In the genomic region with DNA sequence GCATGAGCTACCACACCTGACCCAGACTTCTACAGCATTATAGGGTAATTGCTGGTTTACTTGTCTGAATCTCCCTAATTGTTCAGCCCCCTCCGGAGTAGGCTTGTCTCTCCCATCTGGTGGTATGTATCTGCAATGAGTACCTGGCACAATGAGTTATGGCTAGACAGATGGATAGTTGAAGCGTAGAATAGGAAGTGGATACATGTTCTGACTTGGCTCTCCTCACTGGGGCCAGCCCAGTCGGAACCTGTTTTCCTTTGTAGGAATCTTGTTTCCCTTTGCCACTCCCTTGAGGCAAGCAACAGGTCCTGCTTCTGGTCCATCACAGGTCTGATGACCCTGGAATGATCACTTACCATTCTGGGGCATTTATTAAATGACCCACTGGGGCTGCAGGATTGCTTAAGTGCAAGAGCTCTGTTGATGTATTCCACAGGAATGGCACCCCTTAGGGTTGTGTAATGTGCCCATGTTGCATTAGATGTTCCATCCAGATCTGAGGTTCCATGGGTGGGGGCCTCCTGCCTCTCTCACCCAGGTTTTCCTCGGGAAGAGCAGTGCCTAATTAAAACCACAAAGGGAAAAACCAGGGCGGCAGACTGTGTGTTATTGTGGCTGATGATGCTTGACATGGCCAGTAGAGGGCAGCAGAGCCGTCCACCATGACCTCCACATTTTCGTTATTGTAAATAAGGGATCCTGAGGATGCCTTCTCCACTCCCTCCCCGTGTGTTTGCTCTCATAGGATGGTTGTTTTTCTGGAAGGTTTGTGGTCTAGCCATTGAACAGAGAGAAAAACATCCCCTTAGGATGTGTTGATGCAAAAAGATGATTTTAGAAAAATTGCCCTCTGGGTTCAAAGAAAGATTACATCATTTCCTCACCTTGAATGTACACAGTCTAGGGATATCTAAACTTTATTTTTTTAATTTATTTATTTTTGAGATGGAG, we compare ENCODE assay signal across 8 cellular contexts. TPM values are rescaled to one million over a fixed set of nuclear protein-coding genes. Genes with fewer than 3 reads are reported as not detected.
A peak's percentile ranks its signal among the peaks of the same experiment; 100 is the strongest.
DNase-seq lines count a peak whose midpoint lies in the region; ATAC-seq and TF ChIP-seq lines count a peak whose summit lies in the region.

No MANE protein-coding gene starts in this region.

- no peaks in the 10 kb centered on the region for H3K4me1 ChIP-seq in ascending aorta

- intact Hi-C loops in ascending aorta (cut with DNase I) (loop anchor here (1.0 to 10.0 kb wide), 2 partner anchors 98 to 171 kb away; a partner anchor contains a TSS), left ventricle myocardium superior (cut with micrococcal nuclease) (no loop called here), sciatic nerve (cut with DNase I) (no loop called here)

- H3K4me3 ChIP-seq in AG09309 (ENCODE audit: control insufficient read depth, low read depth, low read length) (no peak overlapping the region), ascending aorta (no peak overlapping the region)

- H3K9me3 ChIP-seq in ascending aorta, result no peaks in the 10 kb centered on the region

- TF ChIP-seq CTCF in AG09309 (IDR thresholded peaks at IDR 0.05; ENCODE audit: control insufficient read depth, insufficient read depth, low read depth, low read length, missing control alignments), result peak; percentile 86
- TF ChIP-seq CTCF in ascending aorta (IDR thresholded peaks at IDR 0.05), result peak; percentile 64 to 89 (median 79)

- no peak overlapping the region for H3K27ac ChIP-seq in ascending aorta

- DNase-seq in AG09309 (ENCODE audit: low read depth) (peak; percentile 18), LHCN-M2 (ENCODE audit: low read depth) (peak; percentile 51), T-helper 2 cell (peak in 4 of 5 experiments; percentile 32 to 61 (median 45)), ascending aorta (ENCODE audit: low spot score in 2 of 2) (peak in 1 of 2 donors; percentile 76), left ventricle myocardium superior (peak; percentile 48), sciatic nerve (ENCODE audit: low spot score) (peak; percentile 73)

- no peaks in the 10 kb centered on the region for H3K36me3 ChIP-seq in ascending aorta

- peak; percentile 80 for ATAC-seq in GM18909 (IDR thresholded peaks at IDR 0.05; ENCODE audit: poor library complexity, unreplicated experiment)
- peak; percentile 85 for ATAC-seq in left ventricle myocardium superior
- peak; percentile 90 for ATAC-seq in sciatic nerve
- ATAC-seq in HG03025 (IDR thresholded peaks at IDR 0.05; ENCODE audit: low FRiP score, unreplicated experiment), result no peak

- no peaks in the 10 kb centered on the region for H3K27me3 ChIP-seq in ascending aorta

RNA-seq across cellular contexts. Expression of a gene that starts 58.0 kb away (rescaled TPM):
- total RNA-seq in LHCN-M2 (2014; rRNA removed), result 7.0 and 7.1 TPM in 2 replicates
- 3.0 TPM for polyA plus RNA-seq in LHCN-M2 (2012)
- total RNA-seq in ascending aorta, result 6.6 TPM
- 3.8 TPM for total RNA-seq in left ventricle myocardium superior
- total RNA-seq in sciatic nerve, result 7.6 TPM
